19 cellular contexts compared by ENCODE assay signal in genomic region chr1:54176621-54177327, GRCh38. TPM values are rescaled to one million over a fixed set of nuclear protein-coding genes. Genes with fewer than 3 reads are reported as not detected.
DNase-seq lines count a peak whose midpoint lies in the region; ATAC-seq and TF ChIP-seq lines count a peak whose summit lies in the region.
"Had no signal": no experiment of that assay in that cellular context is flagged by ENCODE, and none has a peak within 500 bp of the region (broad histone marks: within the 10 kb centered on the region; RNA-seq: fewer than 3 reads in every experiment).

No MANE protein-coding gene starts in this region.

- no peak overlapping the region for H3K56ac ChIP-seq in H9 (ENCODE audit: insufficient read length, low read depth, low read length)

- H2BK120ac ChIP-seq in H9 (ENCODE audit: low read depth, low read length, poor library complexity, severe bottlenecking), result no peak overlapping the region
- H2BK120ac ChIP-seq in neuronal stem cell (ENCODE audit: low read depth, low read length), result no peak overlapping the region

- H3K14ac ChIP-seq in H9 (ENCODE audit: insufficient read depth, low read length) (no peak overlapping the region; the same call in 1 of the 2 replicates), neuronal stem cell (ENCODE audit: low read length) (no peak overlapping the region)

- TF ChIP-seq CTCF in H9 (conservative IDR thresholded peaks at IDR 0.05) (no peak), Panc1 (IDR thresholded peaks at IDR 0.05) (no peak), choroid plexus epithelial cell (conservative IDR thresholded peaks at IDR 0.05; ENCODE audit: low read depth, low read length) (no peak), GM10266 (IDR thresholded peaks at IDR 0.05; ENCODE audit: control insufficient read depth, insufficient read depth, low read depth, missing control alignments) (no peak), mesothelial cell of epicardium (IDR thresholded peaks at IDR 0.05; ENCODE audit: unreplicated experiment) (no peak)

- H3K9me3 ChIP-seq in H9 (ENCODE audit: control insufficient read depth, low read depth, low read length) (no peaks in the 10 kb centered on the region), Panc1 (ENCODE audit: control insufficient read depth, insufficient read depth, low read depth, low read length) (no peaks in the 10 kb centered on the region), neuronal stem cell (replicated peaks in 1 of 2; ENCODE audit: control insufficient read depth in 2 of 2, insufficient read depth in 1 of 2, low read depth in 1 of 2, low read length in 2 of 2) (no peaks in the 10 kb centered on the region)
- H3K9me3 ChIP-seq: BLaER1 treated with 17β-estradiol and CSF1 and Interleukin-3, amounts not matched to agents 10 nM and 100 nM had no signal

- no peaks in the 10 kb centered on the region for H4K20me1 ChIP-seq in H9 (ENCODE audit: control insufficient read depth, insufficient read depth, insufficient read length)

- H3K27me3 ChIP-seq in H9 (ENCODE audit: insufficient read depth, low read length) (no peaks in the 10 kb centered on the region), Panc1 (ENCODE audit: control insufficient read depth, insufficient read depth, low read length) (no peaks in the 10 kb centered on the region), neuronal stem cell (ENCODE audit: control insufficient read depth in 3 of 3, insufficient read depth in 3 of 3, low read depth in 1 of 3, low read length in 3 of 3) (no peaks in the 10 kb centered on the region)
- H3K27me3 ChIP-seq: BLaER1 treated with 17β-estradiol and CSF1 and Interleukin-3, amounts not matched to agents 10 nM and 100 nM had no signal

- H3K79me2 ChIP-seq in H9 (ENCODE audit: insufficient read depth, low read length), result no peaks in the 10 kb centered on the region

- H3K27ac ChIP-seq in H9 (ENCODE audit: insufficient read length, low read depth, low read length), result no peak overlapping the region
- H3K27ac ChIP-seq in Panc1 (ENCODE audit: low read length), result no peak overlapping the region
- no peak overlapping the region for H3K27ac ChIP-seq in neuronal stem cell (replicated peaks; ENCODE audit: low read length)
- H3K27ac ChIP-seq: BLaER1 treated with 17β-estradiol and CSF1 and Interleukin-3, amounts not matched to agents 10 nM and 100 nM had no signal

- H3K27me3 Mint-ChIP-seq in H9 (ENCODE audit: low read depth), result no peaks in the 10 kb centered on the region
- no peaks in the 10 kb centered on the region for H3K27me3 Mint-ChIP-seq in activated CD4-positive, alpha-beta T cell treated with anti-CD3 and anti-CD28 coated beads for 36 hours
- H3K27me3 Mint-ChIP-seq in mesothelial cell of epicardium (ENCODE audit: low read depth), result no peaks in the 10 kb centered on the region
- H3K27me3 Mint-ChIP-seq in activated T-helper 1 cell treated with anti-CD3 and anti-CD28 coated beads, Interleukin-12 subunit alpha, Interleukin-12 subunit beta, Interleukin-2, Interleukin-4 antibody, amounts not matched to agents 30 ng/mL and 10 ng/mL and 1 ng/mL, durations not matched to agents 14 hours and 24 hours and 36 hours (ENCODE audit: insufficient read depth), result no peaks in the 10 kb centered on the region
- H3K27me3 Mint-ChIP-seq: B cell, IgD-negative memory B cell had no signal

- DNase-seq in H9 (no peak), Panc1 (ENCODE audit: low read depth, low spot score) (no peak), choroid plexus epithelial cell (ENCODE audit: low read depth) (peak; percentile 70), neuronal stem cell (ENCODE audit: low spot score) (no peak), GM10266 (ENCODE audit: extremely low spot score) (no peak), mesothelial cell of epicardium (ENCODE audit: low spot score in 2 of 2, unreplicated experiment in 2 of 2) (no peak)
- no peak for DNase-seq in activated CD4-positive, alpha-beta T cell treated with anti-CD3 and anti-CD28 coated beads for 36 hours
- no peak for DNase-seq in activated T-helper 1 cell treated with anti-CD3 and anti-CD28 coated beads, Interleukin-12 subunit alpha, Interleukin-12 subunit beta, Interleukin-2, Interleukin-4 antibody, amounts not matched to agents 30 ng/mL and 10 ng/mL and 1 ng/mL, durations not matched to agents 14 hours and 24 hours and 36 hours (ENCODE audit: low spot score)
- DNase-seq: CD8-positive, alpha-beta T cell; COR-L47; DMS 273 treated with DMSO at 0.1 percent for 48 hours; DMS53 had no signal

- H2BK12ac ChIP-seq in H9 (ENCODE audit: insufficient read length, low read depth, low read length) (no peak overlapping the region), neuronal stem cell (ENCODE audit: low read length) (no peak overlapping the region)

- H3K4me3 Mint-ChIP-seq in H9, result no peak overlapping the region
- H3K4me3 Mint-ChIP-seq in activated CD4-positive, alpha-beta T cell treated with anti-CD3 and anti-CD28 coated beads for 36 hours, result no peak overlapping the region
- no peak overlapping the region for H3K4me3 Mint-ChIP-seq in mesothelial cell of epicardium
- H3K4me3 Mint-ChIP-seq in activated T-helper 1 cell treated with anti-CD3 and anti-CD28 coated beads, Interleukin-12 subunit alpha, Interleukin-12 subunit beta, Interleukin-2, Interleukin-4 antibody, amounts not matched to agents 30 ng/mL and 10 ng/mL and 1 ng/mL, durations not matched to agents 14 hours and 24 hours and 36 hours, result no peak overlapping the region
- H3K4me3 Mint-ChIP-seq: B cell; CD8-positive, alpha-beta T cell; GM23338 had no signal

- H3K27ac Mint-ChIP-seq in H9 (peak overlapping the region in 2 of 3 experiments; percentile 68 to 88; a peak in 3 of 7 replicates), mesothelial cell of epicardium (no peak overlapping the region)
- no peak overlapping the region for H3K27ac Mint-ChIP-seq in activated CD4-positive, alpha-beta T cell treated with anti-CD3 and anti-CD28 coated beads for 36 hours
- no peak overlapping the region for H3K27ac Mint-ChIP-seq in activated T-helper 1 cell treated with anti-CD3 and anti-CD28 coated beads, Interleukin-12 subunit alpha, Interleukin-12 subunit beta, Interleukin-2, Interleukin-4 antibody, amounts not matched to agents 30 ng/mL and 10 ng/mL and 1 ng/mL, durations not matched to agents 14 hours and 24 hours and 36 hours
- H3K27ac Mint-ChIP-seq: B cell; CD8-positive, alpha-beta T cell; GM23338 had no signal

- in situ Hi-C loops in Panc1 (cut with HindIII; ENCODE audit: low pct_unique_long_range_greater_than_20kb, low sequenced_read_pairs), result no loop called here

- H3K23ac ChIP-seq in H9 (ENCODE audit: insufficient read length, low read depth, low read length) (no peak overlapping the region), neuronal stem cell (ENCODE audit: low read depth, low read length, poor library complexity) (no peak overlapping the region)

- no peaks in the 10 kb centered on the region for H3K23me2 ChIP-seq in H9 (ENCODE audit: insufficient read length, low read depth, low read length, poor library complexity, severe bottlenecking)

- H3K9me3 Mint-ChIP-seq in H9, result no peaks in the 10 kb centered on the region
- no peaks in the 10 kb centered on the region for H3K9me3 Mint-ChIP-seq in activated CD4-positive, alpha-beta T cell treated with anti-CD3 and anti-CD28 coated beads for 36 hours (ENCODE audit: low read depth)
- H3K9me3 Mint-ChIP-seq in mesothelial cell of epicardium, result no peaks in the 10 kb centered on the region
- H3K9me3 Mint-ChIP-seq in activated T-helper 1 cell treated with anti-CD3 and anti-CD28 coated beads, Interleukin-12 subunit alpha, Interleukin-12 subunit beta, Interleukin-2, Interleukin-4 antibody, amounts not matched to agents 30 ng/mL and 10 ng/mL and 1 ng/mL, durations not matched to agents 14 hours and 24 hours and 36 hours, result no peaks in the 10 kb centered on the region
- H3K9me3 Mint-ChIP-seq: CD8-positive, alpha-beta T cell; GM23338; IgD-negative memory B cell had no signal

- H3K4me1 ChIP-seq in H9 (ENCODE audit: insufficient read depth, low read length) (no peaks in the 10 kb centered on the region), Panc1 (ENCODE audit: control insufficient read depth, insufficient read depth, low read length) (no peaks in the 10 kb centered on the region), neuronal stem cell (ENCODE audit: control insufficient read depth in 2 of 2, insufficient read depth in 1 of 2, low read depth in 1 of 2, low read length in 2 of 2) (peaks cover 11 to 19% of the 10 kb centered on the region in 2 donors)

- H4K5ac ChIP-seq in H9 (ENCODE audit: insufficient read length, low read depth, low read length), result no peak overlapping the region

- peaks cover under 1% of the 10 kb centered on the region in 2 experiments for H3K4me1 Mint-ChIP-seq in H9
- H3K4me1 Mint-ChIP-seq in activated CD4-positive, alpha-beta T cell treated with anti-CD3 and anti-CD28 coated beads for 36 hours, result peaks cover 2% of the 10 kb centered on the region
- H3K4me1 Mint-ChIP-seq in mesothelial cell of epicardium, result no peaks in the 10 kb centered on the region
- peaks cover under 1% of the 10 kb centered on the region for H3K4me1 Mint-ChIP-seq in activated T-helper 1 cell treated with anti-CD3 and anti-CD28 coated beads, Interleukin-12 subunit alpha, Interleukin-12 subunit beta, Interleukin-2, Interleukin-4 antibody, amounts not matched to agents 30 ng/mL and 10 ng/mL and 1 ng/mL, durations not matched to agents 14 hours and 24 hours and 36 hours (ENCODE audit: low read depth)
- H3K4me1 Mint-ChIP-seq: B cell, IgD-negative memory B cell had no signal

- intact Hi-C loops in Panc1 (cut with micrococcal nuclease; ENCODE audit: unreplicated experiment), result no loop called here
- intact Hi-C loops in activated CD4-positive, alpha-beta T cell treated with anti-CD3 and anti-CD28 coated beads for 36 hours (cut with DNase I, micrococcal nuclease), result no loop called here
- intact Hi-C loops in activated T-helper 1 cell treated with anti-CD3 and anti-CD28 coated beads, Interleukin-12 subunit alpha, Interleukin-12 subunit beta, Interleukin-2, Interleukin-4 antibody, amounts not matched to agents 30 ng/mL and 10 ng/mL and 1 ng/mL, durations not matched to agents 14 hours and 24 hours and 36 hours (cut with micrococcal nuclease), result no loop called here

- H2BK15ac ChIP-seq in H9 (ENCODE audit: low read depth, low read length) (no peak overlapping the region), neuronal stem cell (ENCODE audit: low read length) (no peak overlapping the region)

- no peak overlapping the region for H2BK20ac ChIP-seq in H9 (ENCODE audit: low read depth, low read length, poor library complexity, severe bottlenecking)

- 0 out of 2 replicates have a peak, but pooled peaks have one; percentile 18 for ATAC-seq in Panc1
- no peak for ATAC-seq in activated CD4-positive, alpha-beta T cell treated with anti-CD3 and anti-CD28 coated beads for 36 hours
- ATAC-seq: CD8-positive, alpha-beta T cell; GM23338; HCT116; HepG2 had no signal

- H3K4me3 ChIP-seq in Panc1 (ENCODE audit: low read depth in 2 of 2, low read length in 2 of 2), result no peak overlapping the region
- no peak overlapping the region for H3K4me3 ChIP-seq in choroid plexus epithelial cell (ENCODE audit: low read depth, low read length)
- H3K4me3 ChIP-seq in neuronal stem cell (ENCODE audit: low read length in 2 of 2), result no peak overlapping the region
- H3K4me3 ChIP-seq: BLaER1 treated with 17β-estradiol and CSF1 and Interleukin-3, amounts not matched to agents 10 nM and 100 nM; GM23338 had no signal

- H2BK5ac ChIP-seq in H9 (ENCODE audit: insufficient read length, low read length) (no peak overlapping the region), neuronal stem cell (ENCODE audit: low read length) (no peak overlapping the region)

- H3K4me2 ChIP-seq in H9 (ENCODE audit: insufficient read depth, insufficient read length, low read length), result no peak overlapping the region
- H3K4me2 ChIP-seq in neuronal stem cell (ENCODE audit: insufficient read depth, low read length, poor library complexity, severe bottlenecking), result no peak overlapping the region
- H3K4me2 ChIP-seq: BLaER1 treated with 17β-estradiol and CSF1 and Interleukin-3, amounts not matched to agents 10 nM and 100 nM; GM23338 had no signal

- H3K4ac ChIP-seq in H9 (ENCODE audit: low read depth, low read length), result no peak overlapping the region
- H3K4ac ChIP-seq in neuronal stem cell (ENCODE audit: low read length), result no peak overlapping the region

- no peak overlapping the region for H2AFZ ChIP-seq in H9 (ENCODE audit: low read length)
- H2AFZ ChIP-seq in neuronal stem cell (ENCODE audit: low read length), result no peak overlapping the region
- H2AFZ ChIP-seq: GM23338 had no signal

- no peaks in the 10 kb centered on the region for H3K36me3 ChIP-seq in Panc1 (ENCODE audit: control insufficient read depth, insufficient read depth, low read length)
- H3K36me3 ChIP-seq in neuronal stem cell (replicated peaks in 1 of 2; ENCODE audit: control insufficient read depth in 2 of 2, insufficient read depth in 2 of 2, low read length in 2 of 2), result peaks cover 0 to under 1% of the 10 kb centered on the region in 2 donors

- CTCF ChIA-PET in Panc1 (lab: Charles Lee), result no interaction called here
- CTCF ChIA-PET in activated CD4-positive, alpha-beta T cell treated with anti-CD3 and anti-CD28 coated beads for 36 hours (lab: Charles Lee), result no interaction called here

- no peak overlapping the region for H3K18ac ChIP-seq in H9 (ENCODE audit: insufficient read length, low read depth, low read length)
- peak overlapping the region; percentile 61 for H3K18ac ChIP-seq in neuronal stem cell (ENCODE audit: low read length)

- H3K9ac ChIP-seq in H9 (ENCODE audit: extremely low read depth, insufficient read length, low read length) (no peak overlapping the region), neuronal stem cell (ENCODE audit: low read depth, low read length, poor library complexity) (no peak overlapping the region)
- H3K9ac ChIP-seq: BLaER1 treated with 17β-estradiol and CSF1 and Interleukin-3, amounts not matched to agents 10 nM and 100 nM had no signal

- no peak overlapping the region for H2AK5ac ChIP-seq in H9 (ENCODE audit: insufficient read length, low read length)
- H2AK5ac ChIP-seq in neuronal stem cell (ENCODE audit: low read depth, low read length), result no peak overlapping the region

- POLR2A ChIA-PET in Panc1 (lab: Charles Lee), result no interaction called here
- POLR2A ChIA-PET in activated CD4-positive, alpha-beta T cell treated with anti-CD3 and anti-CD28 coated beads for 36 hours (lab: Charles Lee), result no interaction called here

- H4K8ac ChIP-seq in H9 (replicated peaks; ENCODE audit: insufficient read length, low read depth, low read length), result no peak overlapping the region
- no peak overlapping the region for H4K8ac ChIP-seq in neuronal stem cell (ENCODE audit: low read depth, low read length)

- H3T11ph ChIP-seq in H9 (ENCODE audit: low read length), result no peak overlapping the region

- H4K91ac ChIP-seq in H9 (ENCODE audit: insufficient read length, low read depth, low read length), result no peak overlapping the region
- no peak overlapping the region for H4K91ac ChIP-seq in neuronal stem cell (ENCODE audit: low read depth, low read length, poor library complexity)

- BruUV-seq in Panc1 (replicated peaks; lab: Mats Ljungman, UMichigan), result no TSS peak

- H3K36me3 Mint-ChIP-seq in H9 (ENCODE audit: insufficient read depth in 1 of 3, low read depth in 3 of 3), result peaks cover 0 to 2% (median 0%) of the 10 kb centered on the region in 3 experiments; a peak in 4 of 7 replicates
- H3K36me3 Mint-ChIP-seq in activated CD4-positive, alpha-beta T cell treated with anti-CD3 and anti-CD28 coated beads for 36 hours (ENCODE audit: low read depth), result peaks cover 7% of the 10 kb centered on the region
- H3K36me3 Mint-ChIP-seq in mesothelial cell of epicardium, result peaks cover 7% of the 10 kb centered on the region
- peaks cover 2% of the 10 kb centered on the region for H3K36me3 Mint-ChIP-seq in activated T-helper 1 cell treated with anti-CD3 and anti-CD28 coated beads, Interleukin-12 subunit alpha, Interleukin-12 subunit beta, Interleukin-2, Interleukin-4 antibody, amounts not matched to agents 30 ng/mL and 10 ng/mL and 1 ng/mL, durations not matched to agents 14 hours and 24 hours and 36 hours (ENCODE audit: low read depth)

- WGBS in H9 (ENCODE audit: extremely low coverage, insufficient read length, low lambda C conversion rate), result no CpG with 5 or more reads among the region's 6 CpGs
- no CpG with 5 or more reads among the region's 6 CpGs for whole genome bisulfite sequencing in neuronal stem cell (ENCODE audit: extremely low coverage in 2 of 2, insufficient read length in 2 of 2, insufficient replicate concordance in 1 of 2), 2 donors

- no peaks in the 10 kb centered on the region for H3K79me1 ChIP-seq in H9 (ENCODE audit: insufficient read depth, low read depth, low read length, poor library complexity, severe bottlenecking)
- H3K79me1 ChIP-seq in neuronal stem cell (ENCODE audit: low read depth, low read length), result peaks cover 2% of the 10 kb centered on the region

RNA-seq across cellular contexts. Expression of gene CYB5RL, which starts 23.1 kb away (rescaled TPM):
- total RNA-seq in H9 (2021), result 12.3 and 12.6 TPM in 2 replicates
- total RNA-seq in Panc1 (2021; ENCODE audit: unreplicated experiment), result 19.4 TPM
- polyA plus RNA-seq in Panc1 (2012; ENCODE audit: insufficient read length), result 10.6 TPM
- 6.5 TPM for polyA plus RNA-seq in neuronal stem cell (2013, experiment 1 of 2)
- 6.5 TPM for polyA plus RNA-seq in neuronal stem cell (2013, experiment 2 of 2)
- total RNA-seq in activated CD4-positive, alpha-beta T cell treated with anti-CD3 and anti-CD28 coated beads for 36 hours, result 10 to 100 TPM; 13.1 to 13.5 TPM
- total RNA-seq in mesothelial cell of epicardium, result 8.5 to 10.4 TPM (median 10.3 TPM) in 3 replicates
- total RNA-seq in activated T-helper 1 cell treated with anti-CD3 and anti-CD28 coated beads, Interleukin-12 subunit alpha, Interleukin-12 subunit beta, Interleukin-2, Interleukin-4 antibody, amounts not matched to agents 30 ng/mL and 10 ng/mL and 1 ng/mL, durations not matched to agents 14 hours and 24 hours and 36 hours, result 8.3 and 11.3 TPM in 2 replicates

RNA-seq across cellular contexts. Expression of gene MRPL37, which starts 23.2 kb away (rescaled TPM):
- total RNA-seq in H9 (2021) (123 and 125 TPM in 2 replicates), Panc1 (2021; ENCODE audit: unreplicated experiment) (138 TPM), mesothelial cell of epicardium (54.9 to 57.6 TPM (median 56.9 TPM) in 3 replicates)
- polyA plus RNA-seq in Panc1 (2012; ENCODE audit: insufficient read length), result 106 TPM
- 69.4 TPM for polyA plus RNA-seq in neuronal stem cell (2013, experiment 1 of 2)
- polyA plus RNA-seq in neuronal stem cell (2013, experiment 2 of 2), result 69.8 TPM
- total RNA-seq in activated CD4-positive, alpha-beta T cell treated with anti-CD3 and anti-CD28 coated beads for 36 hours, result 100 to 1,000 TPM; 177 to 189 TPM
- 145 and 150 TPM in 2 replicates for total RNA-seq in activated T-helper 1 cell treated with anti-CD3 and anti-CD28 coated beads, Interleukin-12 subunit alpha, Interleukin-12 subunit beta, Interleukin-2, Interleukin-4 antibody, amounts not matched to agents 30 ng/mL and 10 ng/mL and 1 ng/mL, durations not matched to agents 14 hours and 24 hours and 36 hours

RNA-seq across cellular contexts. Expression of gene CDCP2, which starts 24.0 kb away (rescaled TPM):
- total RNA-seq in H9 (2021) (not detected in 2 replicates), Panc1 (2021; ENCODE audit: unreplicated experiment) (not detected), mesothelial cell of epicardium (not detected in 3 replicates)
- polyA plus RNA-seq in Panc1 (2012; ENCODE audit: insufficient read length), result not detected
- polyA plus RNA-seq in neuronal stem cell (2013, experiment 1 of 2), result 0.03 TPM
- 0.03 TPM for polyA plus RNA-seq in neuronal stem cell (2013, experiment 2 of 2)
- not detected for total RNA-seq in activated CD4-positive, alpha-beta T cell treated with anti-CD3 and anti-CD28 coated beads for 36 hours
- not detected in 2 replicates for total RNA-seq in activated T-helper 1 cell treated with anti-CD3 and anti-CD28 coated beads, Interleukin-12 subunit alpha, Interleukin-12 subunit beta, Interleukin-2, Interleukin-4 antibody, amounts not matched to agents 30 ng/mL and 10 ng/mL and 1 ng/mL, durations not matched to agents 14 hours and 24 hours and 36 hours
- total RNA-seq: A172; B cell; CD8-positive, alpha-beta T cell; GM23338; HepG2 had no signal
- polyA plus RNA-seq: GM23338, HepG2, IgD-negative memory B cell had no signal

Comparison
In these comparisons a context has a peak if more than half of its experiments do, and no peak if none do; other contexts are left out.
1. H3K27ac Mint-ChIP-seq: peak in H9 (2 of 3); none in activated CD4-positive, alpha-beta T cell treated with anti-CD3 and anti-CD28 coated beads for 36 hours (single experiment), mesothelial cell of epicardium (single experiment) and activated T-helper 1 cell treated with anti-CD3 and anti-CD28 coated beads, Interleukin-12 subunit alpha, Interleukin-12 subunit beta, Interleukin-2, Interleukin-4 antibody, amounts not matched to agents 30 ng/mL and 10 ng/mL and 1 ng/mL, durations not matched to agents 14 hours and 24 hours and 36 hours (single experiment).